38 cellular contexts compared by ENCODE assay signal in the genomic region with DNA sequence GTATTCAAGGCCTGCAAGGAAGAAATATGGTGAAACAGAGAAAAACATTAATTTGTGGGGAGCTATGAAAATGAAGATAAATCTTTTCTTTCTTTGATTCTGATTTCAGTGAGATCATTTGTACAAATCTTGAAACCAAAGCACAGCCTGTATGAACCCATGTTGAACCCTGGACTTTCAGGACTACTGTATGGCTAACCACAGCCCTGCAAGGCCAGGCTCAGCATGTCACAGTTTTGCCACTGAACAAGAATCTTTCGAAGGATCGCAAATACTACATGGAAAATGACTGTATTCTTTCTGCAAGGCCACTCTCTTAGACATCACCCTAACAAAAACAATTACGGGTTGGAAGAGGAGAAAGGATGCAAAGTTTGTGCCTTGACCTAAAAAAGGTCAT.
"Had no signal": no experiment of that assay in that cellular context is flagged by ENCODE, and none has a peak within 500 bp of the region (broad histone marks: within the 10 kb centered on the region; RNA-seq: fewer than 3 reads in every experiment).

No MANE protein-coding gene starts in this region.

- H3K36me3 Mint-ChIP-seq: activated CD4-positive, alpha-beta memory T cell treated with anti-CD3 and anti-CD28 coated beads for 36 hours; activated naive CD4-positive, alpha-beta T cell treated with anti-CD3 and anti-CD28 coated beads, Interleukin-2, amount 10 ng/mL, durations not matched to agents 7 days and 5 days; activated naive CD8-positive, alpha-beta T cell treated with anti-CD3 and anti-CD28 coated beads for 36 hours had no signal

- H3K27ac Mint-ChIP-seq: activated B cell treated with CpG ODN at 0.5 μM for 24 hours; activated CD4-positive, alpha-beta memory T cell treated with anti-CD3 and anti-CD28 coated beads for 36 hours; activated CD8-positive, alpha-beta T cell treated with anti-CD3 and anti-CD28 coated beads for 36 hours; activated naive CD4-positive, alpha-beta T cell treated with anti-CD3 and anti-CD28 coated beads, Interleukin-2, amount 10 ng/mL, durations not matched to agents 7 days and 5 days; activated naive CD4-positive, alpha-beta T cell treated with anti-CD3 and anti-CD28 coated beads, Interleukin-2, amount 50 U/mL, for 72 hours; activated naive CD8-positive, alpha-beta T cell treated with anti-CD3 and anti-CD28 coated beads for 36 hours; activated T-cell treated with anti-CD3 and anti-CD28 coated beads, Interleukin-2, amount 50 U/mL, for 72 hours; activated T-helper 1 cell treated with anti-CD3 and anti-CD28 coated beads, Interleukin-12 subunit alpha, Interleukin-12 subunit beta, Interleukin-2, Interleukin-4 antibody, amounts not matched to agents 30 ng/mL and 10 ng/mL and 1 ng/mL, durations not matched to agents 14 hours and 24 hours and 36 hours; activated T-helper 2 cell treated with anti-CD3 and anti-CD28 coated beads, Interferon-gamma antibody, Interleukin-2, Interleukin-4, amounts not matched to agents 10 μg/mL and 5 μg/mL and 100 μg/mL, durations not matched to agents 14 hours and 24 hours and 36 hours; T-helper 1 cell treated with Interleukin-12 subunit alpha and Interleukin-12 subunit beta and Interleukin-4 antibody, amounts not matched to agents 30 μg/mL and 1 μg/mL, for 36 hours; T-helper 2 cell treated with Interferon-gamma antibody and Interleukin-4, amounts not matched to agents 5 μg/mL and 100 μg/mL, for 36 hours had no signal

- ATAC-seq: activated CD8-positive, alpha-beta T cell treated with anti-CD3 and anti-CD28 coated beads for 36 hours; activated naive CD4-positive, alpha-beta T cell treated with anti-CD3 and anti-CD28 coated beads, Interleukin-2, amount 50 U/mL, for 72 hours; activated T-cell treated with anti-CD3 and anti-CD28 coated beads, Interleukin-2, amount 50 U/mL, for 4 hours; activated T-cell treated with anti-CD3 and anti-CD28 coated beads, Interleukin-2, amount 50 U/mL, for 72 hours; body of pancreas had no signal

- H3K27me3 Mint-ChIP-seq: activated CD8-positive, alpha-beta T cell treated with anti-CD3 and anti-CD28 coated beads for 36 hours; activated naive CD8-positive, alpha-beta T cell treated with anti-CD3 and anti-CD28 coated beads for 36 hours had no signal

- H3K4me1 Mint-ChIP-seq: activated B cell treated with CpG ODN at 0.5 μM for 24 hours; activated naive CD4-positive, alpha-beta T cell treated with anti-CD3 and anti-CD28 coated beads, Interleukin-2, amount 10 ng/mL, durations not matched to agents 7 days and 5 days; activated naive CD8-positive, alpha-beta T cell treated with anti-CD3 and anti-CD28 coated beads for 36 hours; central memory CD8-positive, alpha-beta T cell had no signal

- H3K36me3 ChIP-seq: adrenal gland, brain microvascular endothelial cell, breast epithelium, cardiac muscle cell had no signal

- DNase-seq: activated B cell treated with CpG ODN at 0.5 μM for 24 hours; activated CD4-positive, alpha-beta memory T cell treated with anti-CD3 and anti-CD28 coated beads for 36 hours; activated CD4-positive, alpha-beta T cell treated with anti-CD3 and anti-CD28 coated beads for 48 hours; activated CD4-positive, alpha-beta T cell treated with anti-CD3 and anti-CD28 coated beads, Interleukin-2, amount 50 U/mL, for 1 hour; activated CD4-positive, alpha-beta T cell treated with anti-CD3 and anti-CD28 coated beads, Interleukin-2, amount 50 U/mL, for 4 hours; activated CD4-positive, CD25-positive, alpha-beta regulatory T cell treated with anti-CD3 and anti-CD28 coated beads, Interleukin-2, amount 50 U/mL, for 72 hours; activated CD8-positive, alpha-beta memory T cell treated with anti-CD3 and anti-CD28 coated beads, Interleukin-2, amount 50 U/mL, for 4 hours; activated CD8-positive, alpha-beta T cell treated with anti-CD3 and anti-CD28 coated beads for 36 hours; activated effector memory CD4-positive, alpha-beta T cell treated with Interleukin-2 at 50 U/mL for 16 hours; activated gamma-delta T cell; activated naive CD4-positive, alpha-beta T cell treated with anti-CD3 and anti-CD28 coated beads, Interleukin-2, amount 10 ng/mL, durations not matched to agents 7 days and 5 days; activated naive CD4-positive, alpha-beta T cell treated with Interleukin-2 at 50 U/mL for 16 hours; activated naive CD8-positive, alpha-beta T cell treated with anti-CD3 and anti-CD28 coated beads for 36 hours; activated T-cell treated with anti-CD3 and anti-CD28 coated beads for 4 hours; activated T-cell treated with anti-CD3 and anti-CD28 coated beads, Interleukin-2, amount 50 U/mL, for 1 hour; activated T-cell treated with anti-CD3 and anti-CD28 coated beads, Interleukin-2, amount 50 U/mL, for 4 hours; activated T-cell treated with anti-CD3 and anti-CD28 coated beads, Interleukin-2, amount 50 U/mL, for 72 hours; adrenal gland; amniotic stem cell; aorta; body of pancreas; brain microvascular endothelial cell; caudate nucleus; cerebellar nuclear complex; T-helper 1 cell; T-helper 2 cell; T-helper 9 cell had no signal

- FAIRE-seq: astrocyte, TTC549 had no signal

- H3K4me3 Mint-ChIP-seq: activated B cell treated with CpG ODN at 0.5 μM for 24 hours; activated CD4-positive, alpha-beta memory T cell treated with anti-CD3 and anti-CD28 coated beads for 36 hours; activated CD8-positive, alpha-beta T cell treated with anti-CD3 and anti-CD28 coated beads for 36 hours; activated naive CD4-positive, alpha-beta T cell treated with anti-CD3 and anti-CD28 coated beads, Interleukin-2, amount 10 ng/mL, durations not matched to agents 7 days and 5 days; activated naive CD8-positive, alpha-beta T cell treated with anti-CD3 and anti-CD28 coated beads for 36 hours; activated T-cell treated with anti-CD3 and anti-CD28 coated beads, Interleukin-2, amount 50 U/mL, for 4 hours; activated T-cell treated with anti-CD3 and anti-CD28 coated beads, Interleukin-2, amount 50 U/mL, for 72 hours; activated T-helper 1 cell treated with anti-CD3 and anti-CD28 coated beads, Interleukin-12 subunit alpha, Interleukin-12 subunit beta, Interleukin-2, Interleukin-4 antibody, amounts not matched to agents 30 ng/mL and 10 ng/mL and 1 ng/mL, durations not matched to agents 14 hours and 24 hours and 36 hours; central memory CD8-positive, alpha-beta T cell; T-helper 1 cell treated with Interleukin-12 subunit alpha and Interleukin-12 subunit beta and Interleukin-4 antibody, amounts not matched to agents 30 μg/mL and 1 μg/mL, for 36 hours; T-helper 2 cell treated with Interferon-gamma antibody and Interleukin-4, amounts not matched to agents 5 μg/mL and 100 μg/mL, for 36 hours had no signal

- H3K27me3 ChIP-seq: adrenal gland, body of pancreas, brain microvascular endothelial cell, breast epithelium, cardiac muscle cell had no signal

- H3K9me3 Mint-ChIP-seq: activated B cell treated with CpG ODN at 0.5 μM for 24 hours; activated CD4-positive, alpha-beta memory T cell treated with anti-CD3 and anti-CD28 coated beads for 36 hours; activated CD8-positive, alpha-beta T cell treated with anti-CD3 and anti-CD28 coated beads for 36 hours; activated naive CD4-positive, alpha-beta T cell treated with anti-CD3 and anti-CD28 coated beads, Interleukin-2, amount 10 ng/mL, durations not matched to agents 7 days and 5 days; activated naive CD8-positive, alpha-beta T cell treated with anti-CD3 and anti-CD28 coated beads for 36 hours; activated T-cell treated with anti-CD3 and anti-CD28 coated beads, Interleukin-2, amount 50 U/mL, for 4 hours; activated T-cell treated with anti-CD3 and anti-CD28 coated beads, Interleukin-2, amount 50 U/mL, for 72 hours; activated T-helper 1 cell treated with anti-CD3 and anti-CD28 coated beads, Interleukin-12 subunit alpha, Interleukin-12 subunit beta, Interleukin-2, Interleukin-4 antibody, amounts not matched to agents 30 ng/mL and 10 ng/mL and 1 ng/mL, durations not matched to agents 14 hours and 24 hours and 36 hours; central memory CD8-positive, alpha-beta T cell; T-helper 2 cell treated with Interferon-gamma antibody and Interleukin-4, amounts not matched to agents 5 μg/mL and 100 μg/mL, for 36 hours had no signal

- H3K4me1 ChIP-seq: adrenal gland, body of pancreas, breast epithelium had no signal

- H3K4me3 ChIP-seq: adrenal gland, body of pancreas, breast epithelium, cardiac muscle cell had no signal

- H3K9me3 ChIP-seq: adrenal gland, body of pancreas, breast epithelium had no signal

- H3K27ac ChIP-seq: adrenal gland, body of pancreas, brain microvascular endothelial cell, breast epithelium, cardiac muscle cell, VCaP had no signal
